ENCODE assay signal across 12 cellular contexts in genomic region chr7:45580053-45580872, GRCh38. TPM values are rescaled to one million over a fixed set of nuclear protein-coding genes. Genes with fewer than 3 reads are reported as not detected.
DNase-seq lines count a peak whose midpoint lies in the region; ATAC-seq and TF ChIP-seq lines count a peak whose summit lies in the region.
"Had no signal": no experiment of that assay in that cellular context is flagged by ENCODE, and none has a peak within 500 bp of the region (broad histone marks: within the 10 kb centered on the region; RNA-seq: fewer than 3 reads in every experiment).

No MANE protein-coding gene starts in this region.

- POLR2A ChIA-PET in Caco-2 (lab: Charles Lee): no interaction called here

- H3K27ac ChIP-seq in KMS-11: no peak overlapping the region
- H3K27ac ChIP-seq in left lung: no peak overlapping the region
- H3K27ac ChIP-seq: parathyroid adenoma had no signal

- no TSS peak for BruUV-seq in Caco-2 (replicated peaks; lab: Mats Ljungman, UMichigan)

- peaks cover 6% of the 10 kb centered on the region for H3K27me3 Mint-ChIP-seq in Caco-2 (ENCODE audit: insufficient read depth, unreplicated experiment)

- no peaks in the 10 kb centered on the region for H3K9me3 Mint-ChIP-seq in Caco-2 (ENCODE audit: unreplicated experiment)
- H3K9me3 Mint-ChIP-seq: T-helper 1 cell treated with Interleukin-12 subunit alpha and Interleukin-12 subunit beta and Interleukin-4 antibody, amounts not matched to agents 30 μg/mL and 1 μg/mL, for 36 hours had no signal

- in situ Hi-C loops in astrocyte of the cerebellum (cut with HindIII; ENCODE audit: low sequenced_read_pairs): no loop called here

- DNase-seq in Caco-2 (peak; percentile 27 to 32), astrocyte of the cerebellum (ENCODE audit: low read depth) (no peak), left lung (no peak), COLO829 (ENCODE audit: low spot score) (no peak), SW 1271 (lab: John Stamatoyannopoulos, UW) (no peak), NCI-H1048 (lab: John Stamatoyannopoulos, UW) (no peak)
- DNase-seq: GF-D8 had no signal

- no peaks in the 10 kb centered on the region for H4K20me1 ChIP-seq in KMS-11 (ENCODE audit: insufficient read depth)

- H3K9ac ChIP-seq in KMS-11: no peak overlapping the region
- H3K9ac ChIP-seq: parathyroid adenoma had no signal

- H3K4me1 ChIP-seq in Caco-2: no peaks in the 10 kb centered on the region
- H3K4me1 ChIP-seq in KMS-11 (ENCODE audit: low read depth, poor library complexity, severe bottlenecking): peaks cover 4% of the 10 kb centered on the region
- H3K4me1 ChIP-seq in left lung: peaks cover 0 to 4% of the 10 kb centered on the region in 2 donors

- 0 out of 2 replicates have a peak, but pooled peaks cover 2% of the 10 kb centered on the region for H3K79me2 ChIP-seq in KMS-11 (ENCODE audit: insufficient read depth, low read depth)
- H3K79me2 ChIP-seq: parathyroid adenoma had no signal

- ATAC-seq in left lung (peak; percentile 17), HG03565 (IDR thresholded peaks at IDR 0.05; ENCODE audit: unreplicated experiment) (no peak)

- no peak overlapping the region for H2AFZ ChIP-seq in KMS-11 (ENCODE audit: low read depth)
- H2AFZ ChIP-seq: parathyroid adenoma had no signal

- intact Hi-C loops in Caco-2 (cut with micrococcal nuclease; ENCODE audit: unreplicated experiment): no loop called here
- intact Hi-C loops in left lung (cut with DNase I): no loop called here

- peaks cover 2% of the 10 kb centered on the region for H3K36me3 Mint-ChIP-seq in Caco-2 (ENCODE audit: insufficient read depth, unreplicated experiment)
- H3K36me3 Mint-ChIP-seq: activated naive CD8-positive, alpha-beta T cell had no signal

- no peak overlapping the region for H3K4me3 Mint-ChIP-seq in Caco-2 (ENCODE audit: unreplicated experiment)
- H3K4me3 Mint-ChIP-seq: activated naive CD8-positive, alpha-beta T cell; T-helper 1 cell treated with Interleukin-12 subunit alpha and Interleukin-12 subunit beta and Interleukin-4 antibody, amounts not matched to agents 30 μg/mL and 1 μg/mL, for 36 hours had no signal

- TF ChIP-seq CTCF in Caco-2 (IDR thresholded peaks at IDR 0.05; ENCODE audit: insufficient read depth in 1 of 2, low read depth in 1 of 2, low read length in 1 of 2, severe bottlenecking in 1 of 2, unreplicated experiment in 1 of 2) (peak; percentile 36 to 56), KMS-11 (conservative IDR thresholded peaks at IDR 0.05; ENCODE audit: low read depth, low read length) (peak; percentile 37; the same call in 1 of the 2 replicates), astrocyte of the cerebellum (IDR thresholded peaks at IDR 0.05; ENCODE audit: low read depth, low read length, missing control alignments) (peak; percentile 58), left lung (IDR thresholded peaks at IDR 0.05) (no peak)

- H3K9me3 ChIP-seq in Caco-2 (no peaks in the 10 kb centered on the region), left lung (no peaks in the 10 kb centered on the region)

- H3K4me2 ChIP-seq in KMS-11: no peak overlapping the region

- H3K27me3 ChIP-seq in Caco-2 (replicated peaks; ENCODE audit: control insufficient read depth, insufficient read depth, low read length) (no peaks in the 10 kb centered on the region; the same call in 1 of the 2 replicates), KMS-11 (ENCODE audit: insufficient read depth, low read depth) (no peaks in the 10 kb centered on the region), left lung (peaks cover 6 to 48% of the 10 kb centered on the region in 2 donors)

- H3K27ac Mint-ChIP-seq in Caco-2 (ENCODE audit: unreplicated experiment): no peak overlapping the region
- H3K27ac Mint-ChIP-seq: activated naive CD8-positive, alpha-beta T cell; T-helper 1 cell treated with Interleukin-12 subunit alpha and Interleukin-12 subunit beta and Interleukin-4 antibody, amounts not matched to agents 30 μg/mL and 1 μg/mL, for 36 hours had no signal

- H3K4me3 ChIP-seq in Caco-2 (ENCODE audit: low read depth, low read length) (no peak overlapping the region), KMS-11 (IDR thresholded peaks at IDR 0.05; ENCODE audit: insufficient read depth, low read depth, low read length) (no peak overlapping the region), astrocyte of the cerebellum (ENCODE audit: low read depth, low read length) (no peak overlapping the region), left lung (no peak overlapping the region)

- no peaks in the 10 kb centered on the region for H3K4me1 Mint-ChIP-seq in Caco-2 (ENCODE audit: low read depth, unreplicated experiment)

- CTCF ChIA-PET in Caco-2 (lab: Charles Lee): no interaction called here

- H3K36me3 ChIP-seq in Caco-2 (ENCODE audit: control insufficient read depth, insufficient read depth, low read length) (no peaks in the 10 kb centered on the region), KMS-11 (ENCODE audit: insufficient read depth) (no peaks in the 10 kb centered on the region), left lung (no peaks in the 10 kb centered on the region)

RNA-seq across cellular contexts. Expression of gene ADCY1, which starts 6.1 kb away (rescaled TPM):
- total RNA-seq in Caco-2 (2022) (2.9 and 3.6 TPM in 2 replicates), left lung (under 1 TPM; 0.55 to 0.90 TPM)

Comparison
In these comparisons a context has a peak if more than half of its experiments do, and no peak if none do; other contexts are left out.
1. DNase-seq: peak in Caco-2 (2 of 2); none in astrocyte of the cerebellum (single experiment), left lung (0 of 2), COLO829 (single experiment), SW 1271 (0 of 2) and NCI-H1048 (single experiment).
2. CTCF ChIP-seq: peak in Caco-2 (2 of 2), KMS-11 (single experiment) and astrocyte of the cerebellum (single experiment); none in left lung (0 of 2).